ENCODE assay signal across 1 cellular context in the genomic region with DNA sequence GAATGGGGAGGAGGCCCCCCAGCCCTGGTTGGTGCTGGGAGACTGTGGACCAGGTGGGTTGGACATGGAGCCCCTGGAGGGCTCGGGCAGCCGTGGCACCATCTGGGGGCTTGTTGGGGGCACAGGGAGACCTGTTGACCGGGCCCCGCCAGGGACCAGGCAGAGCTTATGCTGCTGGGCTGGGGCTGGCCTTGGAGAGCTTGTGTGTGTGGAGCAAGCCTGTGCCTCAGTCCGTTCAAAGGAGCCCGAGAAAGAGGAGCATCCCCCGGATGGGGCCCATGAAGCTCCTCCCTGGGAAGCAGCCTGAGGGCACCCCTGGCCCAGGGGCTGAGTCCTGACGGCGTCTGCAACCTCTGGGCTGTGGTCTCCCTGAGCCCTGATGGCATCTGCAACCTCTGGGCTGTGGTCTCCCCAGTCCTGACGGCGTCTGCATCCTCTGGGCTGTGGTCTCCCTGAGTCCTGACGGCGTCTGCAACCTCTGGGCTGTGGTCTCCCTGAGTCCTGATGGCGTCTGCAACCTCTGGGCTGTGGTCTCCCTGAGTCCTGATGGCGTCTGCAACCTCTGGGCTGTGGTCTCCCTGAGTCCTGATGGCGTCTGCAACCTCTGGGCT. TPM values are rescaled to one million over a fixed set of nuclear protein-coding genes. Genes with fewer than 3 reads are reported as not detected.
"Had no signal": no experiment of that assay in that cellular context is flagged by ENCODE, and none has a peak within 500 bp of the region (broad histone marks: within the 10 kb centered on the region; RNA-seq: fewer than 3 reads in every experiment).

No MANE protein-coding gene starts in this region.

RNA-seq across cellular contexts. Expression of gene METRNL, which starts 44.9 kb away (rescaled TPM):
- polyA plus RNA-seq: naive thymus-derived CD4-positive, alpha-beta T cell had no signal
